In the genomic region with DNA sequence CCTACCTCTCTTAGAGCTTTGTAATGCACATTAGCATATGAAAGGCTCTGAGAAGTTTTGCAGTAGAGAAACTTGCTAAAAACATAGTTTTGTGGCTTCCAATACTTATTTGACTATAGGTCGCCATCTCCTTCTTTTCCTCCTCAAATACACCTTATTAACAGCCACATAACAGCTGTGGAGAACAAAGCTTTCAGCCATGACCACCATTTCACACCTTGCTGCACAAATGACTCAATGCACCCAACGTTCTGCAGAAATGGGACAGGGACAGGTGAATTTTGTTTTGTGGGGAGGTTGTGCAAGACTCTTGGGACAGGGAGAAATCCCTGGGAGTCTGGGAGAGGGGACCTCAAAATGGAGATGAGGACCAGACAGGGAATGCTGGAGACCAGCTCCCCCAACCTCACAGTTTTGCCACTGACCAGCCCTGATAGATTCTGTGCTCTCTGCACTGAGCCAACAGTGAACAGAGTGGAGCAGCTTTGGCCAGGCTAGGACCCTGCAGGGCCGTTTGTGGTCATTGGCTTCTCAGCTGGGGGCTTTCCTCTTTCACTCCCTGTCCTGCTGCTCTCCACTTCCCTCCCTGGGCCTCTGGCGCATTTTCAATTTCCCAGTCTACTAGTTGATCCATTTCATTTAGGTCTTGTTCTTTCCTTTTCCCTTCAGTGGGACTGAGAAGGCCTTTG, we compare ENCODE assay signal across 14 cellular contexts. TPM values are rescaled to one million over a fixed set of nuclear protein-coding genes. Genes with fewer than 3 reads are reported as not detected.
A peak's percentile ranks its signal among the peaks of the same experiment; 100 is the strongest.
DNase-seq lines count a peak whose midpoint lies in the region; ATAC-seq and TF ChIP-seq lines count a peak whose summit lies in the region.
"Had no signal": no experiment of that assay in that cellular context is flagged by ENCODE, and none has a peak within 500 bp of the region (broad histone marks: within the 10 kb centered on the region; RNA-seq: fewer than 3 reads in every experiment).

No MANE protein-coding gene starts in this region.

- no peaks in the 10 kb centered on the region for H3K36me3 Mint-ChIP-seq in Calu3 (ENCODE audit: insufficient read depth, unreplicated experiment)
- H3K36me3 Mint-ChIP-seq: CD4-positive, CD25-positive, alpha-beta regulatory T cell had no signal

- CTCF ChIA-PET in Calu3 (lab: Charles Lee): no interaction called here
- CTCF ChIA-PET in RWPE1 (lab: Yijun Ruan, JAX): no interaction called here

- no peak overlapping the region for H3K4me3 Mint-ChIP-seq in Calu3 (ENCODE audit: low read depth, unreplicated experiment)
- H3K4me3 Mint-ChIP-seq: CD4-positive, CD25-positive, alpha-beta regulatory T cell had no signal

- H3K27me3 ChIP-seq in uterus: peaks cover 0 to 3% of the 10 kb centered on the region in 2 donors

- H3K4me1 Mint-ChIP-seq in Calu3 (ENCODE audit: low read depth, unreplicated experiment): no peaks in the 10 kb centered on the region
- H3K4me1 Mint-ChIP-seq: CD4-positive, CD25-positive, alpha-beta regulatory T cell had no signal

- no peak overlapping the region for H3K4me3 ChIP-seq in uterus
- H3K4me3 ChIP-seq: thoracic aorta had no signal

- no peak for TF ChIP-seq POLR2A in uterus (IDR thresholded peaks at IDR 0.05)

- intact Hi-C loops in Calu3 (cut with micrococcal nuclease; ENCODE audit: unreplicated experiment) (no loop called here), uterus (cut with DNase I; ENCODE audit: low total_unique reads) (no loop called here)

- TF ChIP-seq CTCF in Calu3 (IDR thresholded peaks at IDR 0.05; ENCODE audit: unreplicated experiment) (no peak), uterus (IDR thresholded peaks at IDR 0.05) (no peak), RWPE1 (conservative IDR thresholded peaks at IDR 0.05; ENCODE audit: low read depth) (no peak)

- no peaks in the 10 kb centered on the region for H3K9me3 ChIP-seq in uterus
- H3K9me3 ChIP-seq: thoracic aorta had no signal

- H3K4me1 ChIP-seq in uterus: no peaks in the 10 kb centered on the region

- H3K27me3 Mint-ChIP-seq in Calu3 (ENCODE audit: unreplicated experiment): peaks cover 8% of the 10 kb centered on the region
- H3K27me3 Mint-ChIP-seq: CD4-positive, CD25-positive, alpha-beta regulatory T cell had no signal

- no peak overlapping the region for H3K27ac Mint-ChIP-seq in Calu3 (ENCODE audit: unreplicated experiment)
- H3K27ac Mint-ChIP-seq: CD4-positive, CD25-positive, alpha-beta regulatory T cell had no signal

- BruUV-seq in Calu3 (replicated peaks; lab: Mats Ljungman, UMichigan): no TSS peak

- DNase-seq in midbrain (lab: John Stamatoyannopoulos, UW) (no peak), Calu3 (no peak), uterus (no peak), RWPE1 (ENCODE audit: low spot score) (no peak)
- DNase-seq: CD4-positive, CD25-positive, alpha-beta regulatory T cell; cerebellar nuclear complex; MV-4-11; NCI-H526; retina had no signal

- POLR2A ChIA-PET in RWPE1 (lab: Yijun Ruan, JAX; ENCODE audit: low non-redundant PET): no interaction called here

- no peaks in the 10 kb centered on the region for H3K36me3 ChIP-seq in uterus
- H3K36me3 ChIP-seq: thoracic aorta had no signal

- H3K27ac ChIP-seq in uterus: no peak overlapping the region
- H3K27ac ChIP-seq in RWPE1: no peak overlapping the region
- H3K27ac ChIP-seq: thoracic aorta had no signal

- no peaks in the 10 kb centered on the region for H3K9me3 Mint-ChIP-seq in Calu3 (ENCODE audit: low read depth, unreplicated experiment)

- ATAC-seq in GM18520 (IDR thresholded peaks at IDR 0.05; ENCODE audit: unreplicated experiment) (peak; percentile 94), GM19468 (IDR thresholded peaks at IDR 0.05; ENCODE audit: extremely low read depth, unreplicated experiment) (peak; percentile 36), HG02885 (IDR thresholded peaks at IDR 0.05; ENCODE audit: poor library complexity, unreplicated experiment) (peak; percentile 85), HG03571 (IDR thresholded peaks at IDR 0.05; ENCODE audit: unreplicated experiment) (peak; percentile 83)

RNA-seq across cellular contexts. Expression of a gene that starts 16.6 kb away (rescaled TPM):
- total RNA-seq in Calu3 (2022): 0.99 and 1.0 TPM in 2 replicates
- total RNA-seq in uterus: 1 to 10 TPM in 1 of 4 donors, under 1 TPM in 1, not detected in 2; 0.14 to 1.5 TPM
- total RNA-seq: CD4-positive, CD25-positive, alpha-beta regulatory T cell had no signal

Comparison
In these comparisons a context has a peak if more than half of its experiments do, and no peak if none do; other contexts are left out.
1. ATAC-seq: peak in every context shown above with its lines; median percentile 94 in GM18520; 85 in HG02885; 83 in HG03571; 36 in GM19468.